In the genomic region with DNA sequence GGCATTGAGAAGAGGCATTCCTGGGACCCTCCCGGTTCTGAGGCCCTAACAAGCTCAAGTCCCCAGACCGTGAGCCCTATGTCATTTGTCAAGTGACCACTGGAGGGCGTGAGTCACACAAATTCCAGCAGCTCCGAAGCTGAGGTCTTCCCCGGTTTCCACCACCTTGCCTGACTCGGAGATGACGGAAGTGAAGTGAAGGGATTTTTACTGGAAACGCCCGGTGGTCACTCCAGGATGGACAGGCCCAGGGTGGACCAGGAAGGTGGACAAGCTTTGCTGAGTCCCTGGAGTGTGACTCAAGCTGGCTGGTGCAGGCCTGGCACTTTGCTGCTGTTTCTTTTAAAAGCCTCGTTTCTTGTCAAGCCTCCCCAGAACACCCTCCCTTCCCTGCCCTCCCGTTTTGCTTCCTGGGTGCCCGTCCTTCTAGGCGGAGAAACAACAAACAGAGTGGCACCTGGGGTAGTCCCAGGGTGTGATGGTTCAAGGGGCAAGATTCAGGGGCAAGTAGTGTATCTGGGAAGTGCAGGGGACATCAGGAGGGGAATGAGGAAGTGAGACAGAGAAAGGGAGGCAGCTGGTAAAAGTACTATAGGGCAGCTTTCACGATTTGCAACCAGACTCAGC, we compare ENCODE assay signal across 8 cellular contexts.
DNase-seq lines count a peak whose midpoint lies in the region; ATAC-seq and TF ChIP-seq lines count a peak whose summit lies in the region.

No MANE protein-coding gene starts in this region.

- H3K36me3 ChIP-seq in neutrophil = no peaks in the 10 kb centered on the region

- peak overlapping the region; percentile 28 for H3K27ac ChIP-seq in neutrophil

- H3K4me1 ChIP-seq in neutrophil (ENCODE audit: control insufficient read depth in 1 of 2, insufficient read depth in 1 of 2, low read depth in 1 of 2, low read length in 1 of 2) = peaks cover 5 to 6% of the 10 kb centered on the region in 2 experiments

- TF ChIP-seq CTCF in LNCAP (IDR thresholded peaks at IDR 0.05) (peak; percentile 82), neutrophil (IDR thresholded peaks at IDR 0.05) (peak; percentile 77)

- DNase-seq in COLO829 (ENCODE audit: low spot score) (peak; percentile 84), RPMI8226 (peak; percentile 74), foreskin melanocyte (peak; percentile 78), stromal cell of bone marrow (ENCODE audit: low read depth) (peak; percentile 47)
- DNase-seq in activated T-helper 9 cell treated with anti-CD3 and anti-CD28 coated beads, Interleukin-2, amount 50 U/mL, for 16 hours (ENCODE audit: low read depth) = peak; percentile 66

- H3K4me3 ChIP-seq in neutrophil (ENCODE audit: low read depth in 1 of 2, low read length in 1 of 2) = peak overlapping the region; percentile 47 to 63

- H3K27me3 ChIP-seq in neutrophil = no peaks in the 10 kb centered on the region

- no peaks in the 10 kb centered on the region for H3K9me3 ChIP-seq in neutrophil

- ATAC-seq in GM21528 (IDR thresholded peaks at IDR 0.05; ENCODE audit: low FRiP score, unreplicated experiment) = peak; percentile 50

Comparison
In these comparisons a context has a peak if more than half of its experiments do, and no peak if none do; other contexts are left out.
1. Peak in every context shown above with its lines: DNase-seq, ATAC-seq, H3K4me3 ChIP-seq and H3K27ac ChIP-seq.